Comparison of ENCODE assay signal across 10 cellular contexts in genomic region chr17:16440814-16441629, GRCh38. TPM values are rescaled to one million over a fixed set of nuclear protein-coding genes. Genes with fewer than 3 reads are reported as not detected.
A peak's percentile ranks its signal among the peaks of the same experiment; 100 is the strongest.
DNase-seq lines count a peak whose midpoint lies in the region; ATAC-seq, FAIRE-seq and TF ChIP-seq lines count a peak whose summit lies in the region.
"Had no signal": no experiment of that assay in that cellular context is flagged by ENCODE, and none has a peak within 500 bp of the region (broad histone marks: within the 10 kb centered on the region; RNA-seq: fewer than 3 reads in every experiment).

No MANE protein-coding gene starts in this region.

- peaks cover 31% of the 10 kb centered on the region for H3K4me1 ChIP-seq in Panc1 (ENCODE audit: control insufficient read depth, insufficient read depth, low read length)
- peaks cover 35% of the 10 kb centered on the region for H3K4me1 ChIP-seq in endothelial cell of umbilical vein (ENCODE audit: control insufficient read depth, extremely low read depth, insufficient read depth, low read length)
- peaks cover 37% of the 10 kb centered on the region for H3K4me1 ChIP-seq in skeletal muscle satellite cell (ENCODE audit: control insufficient read depth, insufficient read depth, low read length)
- H3K4me1 ChIP-seq in testis, result peaks cover 26% of the 10 kb centered on the region

- intact Hi-C loops in Panc1 (cut with micrococcal nuclease; ENCODE audit: unreplicated experiment) (no loop called here), endothelial cell of umbilical vein (cut with micrococcal nuclease) (loop anchor here (2.0 kb wide), 1 partner anchor 54 kb away; no protein-coding TSS in a partner anchor), testis (cut with DNase I; ENCODE audit: low total_unique reads) (no loop called here)

- DNase-seq in T-helper 1 cell, result no peak
- no peak for DNase-seq in Panc1 (ENCODE audit: low read depth, low spot score)
- DNase-seq in endothelial cell of umbilical vein (ENCODE audit: low read depth, low spot score), result no peak
- no peak for DNase-seq in NCI-H2171 (lab: John Stamatoyannopoulos, UW)
- no peak for DNase-seq in testis
- DNase-seq: activated gamma-delta T cell treated with Interleukin-2 at 50 U/mL for 16 hours, mucosa of descending colon had no signal

- H3K4me1 Mint-ChIP-seq in T-helper 1 cell treated with Interleukin-12 subunit alpha and Interleukin-12 subunit beta and Interleukin-4 antibody, amounts not matched to agents 30 μg/mL and 1 μg/mL, for 36 hours (ENCODE audit: low read depth), result peaks cover 47% of the 10 kb centered on the region

- H3K9me3 ChIP-seq in Panc1 (ENCODE audit: control insufficient read depth, insufficient read depth, low read depth, low read length) (no peaks in the 10 kb centered on the region), endothelial cell of umbilical vein (replicated peaks; ENCODE audit: control insufficient read depth, insufficient read depth, low read length) (no peaks in the 10 kb centered on the region), skeletal muscle satellite cell (replicated peaks; ENCODE audit: low read length) (no peaks in the 10 kb centered on the region), testis (no peaks in the 10 kb centered on the region)
- H3K9me3 ChIP-seq: mucosa of descending colon had no signal

- dilution Hi-C loops in endothelial cell of umbilical vein (cut with MboI; ENCODE audit: extremely low pct_ligation_motif_present, low sequenced_read_pairs), result no loop called here

- H3K9ac ChIP-seq in endothelial cell of umbilical vein (replicated peaks; ENCODE audit: extremely low read depth, insufficient read depth, low read length), result peak overlapping the region; percentile 88
- peak overlapping the region; percentile 96 for H3K9ac ChIP-seq in skeletal muscle satellite cell (ENCODE audit: low read depth, low read length)

- TF ChIP-seq CTCF in Panc1 (IDR thresholded peaks at IDR 0.05) (no peak), endothelial cell of umbilical vein (IDR thresholded peaks at IDR 0.05; ENCODE audit: extremely low read depth in 1 of 2, insufficient read depth in 1 of 2, low read depth in 1 of 2, low read length in 2 of 2) (no peak), testis (IDR thresholded peaks at IDR 0.05) (no peak)

- H3K27me3 ChIP-seq in Panc1 (ENCODE audit: control insufficient read depth, insufficient read depth, low read length) (no peaks in the 10 kb centered on the region), endothelial cell of umbilical vein (ENCODE audit: control insufficient read depth in 2 of 2, insufficient read depth in 2 of 2, low read length in 2 of 2) (no peaks in the 10 kb centered on the region), skeletal muscle satellite cell (ENCODE audit: control insufficient read depth, insufficient read depth, low read length) (no peaks in the 10 kb centered on the region), testis (no peaks in the 10 kb centered on the region)

- no peak for ATAC-seq in Panc1
- ATAC-seq in HG02852 (IDR thresholded peaks at IDR 0.05; ENCODE audit: unreplicated experiment), result no peak
- ATAC-seq: mucosa of descending colon had no signal

- no peaks in the 10 kb centered on the region for H3K9me3 Mint-ChIP-seq in T-helper 1 cell treated with Interleukin-12 subunit alpha and Interleukin-12 subunit beta and Interleukin-4 antibody, amounts not matched to agents 30 μg/mL and 1 μg/mL, for 36 hours

- H3K36me3 Mint-ChIP-seq in T-helper 1 cell treated with Interleukin-12 subunit alpha and Interleukin-12 subunit beta and Interleukin-4 antibody, amounts not matched to agents 30 μg/mL and 1 μg/mL, for 36 hours (ENCODE audit: low read depth), result peaks cover 45% of the 10 kb centered on the region

- TF ChIP-seq POLR2A in endothelial cell of umbilical vein (IDR thresholded peaks at IDR 0.05; ENCODE audit: low read depth, low read length) (peak; percentile 74), testis (IDR thresholded peaks at IDR 0.05) (no peak)

- 85 to 94% methylated on average over 4 of the region's 4 CpGs for WGBS in testis, 2 donors

- BruUV-seq in Panc1 (replicated peaks; lab: Mats Ljungman, UMichigan), result no TSS peak
- BruUV-seq in endothelial cell of umbilical vein (replicated peaks; lab: Mats Ljungman, UMichigan), result no TSS peak

- H3K9me1 ChIP-seq in endothelial cell of umbilical vein (replicated peaks; ENCODE audit: control insufficient read depth, extremely low read depth, insufficient read depth, low read length), result no peaks in the 10 kb centered on the region

- in situ Hi-C loops in Panc1 (cut with HindIII; ENCODE audit: low pct_unique_long_range_greater_than_20kb, low sequenced_read_pairs), result no loop called here

- peak overlapping the region; percentile 97 for H3K27ac ChIP-seq in Panc1 (ENCODE audit: low read length)
- peak overlapping the region; percentile 5 for H3K27ac ChIP-seq in endothelial cell of umbilical vein (ENCODE audit: insufficient read depth, low read depth, low read length)
- no peak overlapping the region for H3K27ac ChIP-seq in testis

- peak overlapping the region; percentile 67 for H3K4me2 ChIP-seq in endothelial cell of umbilical vein (ENCODE audit: insufficient read depth, low read length)
- peak overlapping the region; percentile 89 for H3K4me2 ChIP-seq in skeletal muscle satellite cell (ENCODE audit: low read length)

- H4K20me1 ChIP-seq in endothelial cell of umbilical vein (replicated peaks; ENCODE audit: control insufficient read depth, extremely low read depth, insufficient read depth, low read length), result peaks cover 11% of the 10 kb centered on the region

- peaks cover 48% of the 10 kb centered on the region for H3K79me2 ChIP-seq in endothelial cell of umbilical vein (ENCODE audit: control insufficient read depth, insufficient read depth, low read length)

- POLR2A ChIA-PET in Panc1 (lab: Charles Lee) (interaction anchor here (0.6 kb wide), 1 partner anchor 653 kb away, joined by 3 read pairs; no protein-coding TSS in a partner anchor), endothelial cell of umbilical vein (lab: Charles Lee) (interaction anchor here (0.5 to 1.1 kb wide), 3 partner anchors 11 to 211 kb away, joined by 3 to 19 read pairs (median 4); partner anchors contain the start of gene UBB)

- peak overlapping the region; percentile 97 for H3K4me3 Mint-ChIP-seq in T-helper 1 cell treated with Interleukin-12 subunit alpha and Interleukin-12 subunit beta and Interleukin-4 antibody, amounts not matched to agents 30 μg/mL and 1 μg/mL, for 36 hours

- CTCF ChIA-PET in Panc1 (lab: Charles Lee), result interaction anchor here (0.7 kb wide), 1 partner anchor 11 kb away, joined by 5 read pairs; no protein-coding TSS in a partner anchor
- CTCF ChIA-PET in endothelial cell of umbilical vein (lab: Charles Lee), result interaction anchor here (1.1 to 4.5 kb wide), 7 partner anchors 11 to 88 kb away, joined by 3 to 33 read pairs (median 6); partner anchors contain the start of gene CENPV

- no peak overlapping the region for H2AFZ ChIP-seq in endothelial cell of umbilical vein (ENCODE audit: low read depth, low read length)

- H3K27me3 Mint-ChIP-seq in T-helper 1 cell treated with Interleukin-12 subunit alpha and Interleukin-12 subunit beta and Interleukin-4 antibody, amounts not matched to agents 30 μg/mL and 1 μg/mL, for 36 hours (ENCODE audit: low read depth), result no peaks in the 10 kb centered on the region

- H3K36me3 ChIP-seq in Panc1 (ENCODE audit: control insufficient read depth, insufficient read depth, low read length), result peaks cover 27% of the 10 kb centered on the region
- peaks cover 30 to 37% of the 10 kb centered on the region in 2 experiments for H3K36me3 ChIP-seq in endothelial cell of umbilical vein (ENCODE audit: control insufficient read depth in 2 of 2, extremely low read depth in 1 of 2, insufficient read depth in 2 of 2, low read length in 2 of 2)
- peaks cover 60% of the 10 kb centered on the region for H3K36me3 ChIP-seq in skeletal muscle satellite cell (ENCODE audit: insufficient read depth, low read length)
- H3K36me3 ChIP-seq in testis (ENCODE audit: low read depth, missing control alignments), result no peaks in the 10 kb centered on the region

- peak overlapping the region; percentile 98 to 99 for H3K4me3 ChIP-seq in Panc1 (ENCODE audit: low read depth in 2 of 2, low read length in 2 of 2)
- H3K4me3 ChIP-seq in endothelial cell of umbilical vein (replicated peaks in 1 of 3; ENCODE audit: insufficient read depth in 1 of 3, low read depth in 1 of 3, low read length in 3 of 3), result peak overlapping the region in 2 of 3 experiments; percentile 12 to 97
- peak overlapping the region; percentile 73 for H3K4me3 ChIP-seq in skeletal muscle satellite cell (ENCODE audit: low read length)
- H3K4me3 ChIP-seq in testis, result no peak overlapping the region
- H3K4me3 ChIP-seq: mucosa of descending colon had no signal

- H3K27ac Mint-ChIP-seq in T-helper 1 cell treated with Interleukin-12 subunit alpha and Interleukin-12 subunit beta and Interleukin-4 antibody, amounts not matched to agents 30 μg/mL and 1 μg/mL, for 36 hours, result no peak overlapping the region

- no peak for FAIRE-seq in endothelial cell of umbilical vein (lab: Jason Lieb, UNC)

RNA-seq across cellular contexts. Expression of gene TRPV2, which starts 25.7 kb away (rescaled TPM):
- total RNA-seq in Panc1 (2021; ENCODE audit: unreplicated experiment) (34.9 TPM), endothelial cell of umbilical vein (6.7 and 10.6 TPM in 2 replicates), testis (1 to 10 TPM; 7.1 to 7.7 TPM)
- polyA plus RNA-seq in Panc1 (2012; ENCODE audit: insufficient read length), result 50.8 TPM
- polyA plus RNA-seq in endothelial cell of umbilical vein (3.3 and 4.2 TPM in 2 replicates), testis (ENCODE audit: insufficient read depth, low read depth, low replicate concordance) (7.6 TPM)
- 3.5 and 4.2 TPM in 2 replicates for polyA plus RNA-seq in endothelial cell of umbilical vein (2011; cell fraction: cytosol; rRNA removed)
- polyA plus RNA-seq in endothelial cell of umbilical vein (2011; cell fraction: nucleus; rRNA removed), result 4.1 and 5.2 TPM in 2 replicates
- polyA plus RNA-seq in endothelial cell of umbilical vein (2012), result 19.7 and 28.7 TPM in 2 replicates
- polyA minus RNA-seq in endothelial cell of umbilical vein, result 4.2 and 6.1 TPM in 2 replicates
- polyA minus RNA-seq in endothelial cell of umbilical vein (2011; cell fraction: cytosol; rRNA and poly(A)+ RNA removed), result not detected
- 1.3 and 1.5 TPM in 2 replicates for polyA minus RNA-seq in endothelial cell of umbilical vein (2011; cell fraction: nucleus; rRNA and poly(A)+ RNA removed)
- total RNA-seq in skeletal muscle satellite cell (2012; rRNA removed), result 59.8 and 117 TPM in 2 replicates

RNA-seq across cellular contexts. Expression of gene LRRC75A, which starts 51.0 kb away (rescaled TPM):
- 1.2 TPM for total RNA-seq in Panc1 (2021; ENCODE audit: unreplicated experiment)
- polyA plus RNA-seq in Panc1 (2012; ENCODE audit: insufficient read length), result 1.3 TPM
- 2.9 and 3.7 TPM in 2 replicates for total RNA-seq in endothelial cell of umbilical vein
- 6.1 and 8.1 TPM in 2 replicates for polyA plus RNA-seq in endothelial cell of umbilical vein
- 4.3 and 5.4 TPM in 2 replicates for polyA plus RNA-seq in endothelial cell of umbilical vein (2011; cell fraction: cytosol; rRNA removed)
- polyA plus RNA-seq in endothelial cell of umbilical vein (2011; cell fraction: nucleus; rRNA removed), result 5.9 and 6.9 TPM in 2 replicates
- 1.5 and 3.1 TPM in 2 replicates for polyA plus RNA-seq in endothelial cell of umbilical vein (2012)
- polyA minus RNA-seq in endothelial cell of umbilical vein, result 4.6 and 5.7 TPM in 2 replicates
- polyA minus RNA-seq in endothelial cell of umbilical vein (2011; cell fraction: cytosol; rRNA and poly(A)+ RNA removed), result 0.92 TPM
- polyA minus RNA-seq in endothelial cell of umbilical vein (2011; cell fraction: nucleus; rRNA and poly(A)+ RNA removed), result 3.8 and 7.3 TPM in 2 replicates
- total RNA-seq in skeletal muscle satellite cell (2012; rRNA removed), result 0.51 and 0.87 TPM in 2 replicates
- total RNA-seq in testis, result 10 to 100 TPM; 44.5 to 47.9 TPM
- 39.1 TPM for polyA plus RNA-seq in testis (ENCODE audit: insufficient read depth, low read depth, low replicate concordance)

Comparison
In these comparisons a context has a peak if more than half of its experiments do, and no peak if none do; other contexts are left out.
1. H3K27ac ChIP-seq: peak in Panc1 (single experiment) and endothelial cell of umbilical vein (single experiment); none in testis (0 of 2).
2. H3K4me3 ChIP-seq: peak in Panc1 (2 of 2), endothelial cell of umbilical vein (2 of 3) and skeletal muscle satellite cell (single experiment); none in testis (0 of 2).